ENCODE assay signal across 9 cellular contexts in genomic region chr5:175478008-175478383, GRCh38. TPM values are rescaled to one million over a fixed set of nuclear protein-coding genes. Genes with fewer than 3 reads are reported as not detected.
DNase-seq lines count a peak whose midpoint lies in the region; ATAC-seq and TF ChIP-seq lines count a peak whose summit lies in the region.
"Had no signal": no experiment of that assay in that cellular context is flagged by ENCODE, and none has a peak within 500 bp of the region (broad histone marks: within the 10 kb centered on the region; RNA-seq: fewer than 3 reads in every experiment).

No MANE protein-coding gene starts in this region.

- no peak for ATAC-seq in GM21360 (IDR thresholded peaks at IDR 0.05; ENCODE audit: unreplicated experiment)

- 2 to 4% methylated on average over 12 of the region's 12 CpGs for WGBS in sigmoid colon, 2 donors

- DNase-seq in SJCRH30 (no peak), fibroblast of pulmonary artery (ENCODE audit: low read depth) (peak; percentile 26), sigmoid colon (no peak), DMS153 treated with DMSO at 0.1 percent for 48 hours (lab: John Stamatoyannopoulos, UW; ENCODE audit: unreplicated experiment) (no peak), NCI-H2029 (lab: John Stamatoyannopoulos, UW) (no peak)
- no peak for DNase-seq in stimulated activated CD4-positive, alpha-beta T cell treated with anti-CD3 and anti-CD28 coated beads, Interleukin-2, amount 100 ng/mL, for 24 hours

- intact Hi-C loops in sigmoid colon (cut with DNase I): no loop called here

- peak overlapping the region; percentile 93 for H3K4me3 ChIP-seq in GM12875 (ENCODE audit: low read depth, low read length)
- peak overlapping the region; percentile 86 for H3K4me3 ChIP-seq in SJCRH30
- peak overlapping the region; percentile 89 for H3K4me3 ChIP-seq in fibroblast of pulmonary artery (replicated peaks; ENCODE audit: low read depth, low read length)
- H3K4me3 ChIP-seq in sigmoid colon: peak overlapping the region; percentile 71 to 99 (median 82)

- no peak for TF ChIP-seq CTCF in GM12875 (IDR thresholded peaks at IDR 0.05; ENCODE audit: borderline replicate concordance, insufficient read depth, low read depth, low read length)
- no peak for TF ChIP-seq CTCF in fibroblast of pulmonary artery (IDR thresholded peaks at IDR 0.05; ENCODE audit: low read length, missing control alignments)
- TF ChIP-seq CTCF in sigmoid colon (IDR thresholded peaks at IDR 0.05): no peak

- H3K27me3 ChIP-seq in SJCRH30 (no peaks in the 10 kb centered on the region), sigmoid colon (no peaks in the 10 kb centered on the region)

- TF ChIP-seq POLR2A in sigmoid colon (IDR thresholded peaks at IDR 0.05): no peak

- no peaks in the 10 kb centered on the region for H3K9me3 ChIP-seq in SJCRH30 (replicated peaks)
- no peaks in the 10 kb centered on the region for H3K9me3 ChIP-seq in sigmoid colon

- H3K4me1 ChIP-seq in SJCRH30 (peaks cover 5% of the 10 kb centered on the region; the same call in 1 of the 2 replicates), sigmoid colon (peaks cover 0 to 21% (median 14%) of the 10 kb centered on the region in 4 donors)

- H3K27ac ChIP-seq in SJCRH30 (no peak overlapping the region; the same call in 1 of the 2 replicates), sigmoid colon (peak overlapping the region; percentile 77 to 87 (median 80))

- TF ChIP-seq EP300 in sigmoid colon (IDR thresholded peaks at IDR 0.05): no peak

- peaks cover 28% of the 10 kb centered on the region for H3K36me3 ChIP-seq in SJCRH30
- no peaks in the 10 kb centered on the region for H3K36me3 ChIP-seq in sigmoid colon

RNA-seq across cellular contexts. Expression of gene SFXN1, which starts 0.4 kb away (rescaled TPM):
- 181 and 187 TPM in 2 replicates for total RNA-seq in SJCRH30 (2014; rRNA removed; shearing (Covaris generic))
- total RNA-seq in sigmoid colon: 10 to 100 TPM; 18.1 to 24.0 (median 22.8) TPM
- 10 to 100 TPM; 21.0 to 68.0 (median 26.4) TPM for polyA plus RNA-seq in sigmoid colon

RNA-seq across cellular contexts. Expression of gene DRD1, which starts 34.0 kb away (rescaled TPM):
- not detected in 2 replicates for total RNA-seq in SJCRH30 (2014; rRNA removed; shearing (Covaris generic))
- total RNA-seq in sigmoid colon: not detected
- under 1 TPM in 1 of 3 donors, not detected in 2; 0.06 TPM for polyA plus RNA-seq in sigmoid colon
- total RNA-seq: glomerular endothelial cell had no signal
